ENCODE assay signal across 8 cellular contexts in the genomic region with DNA sequence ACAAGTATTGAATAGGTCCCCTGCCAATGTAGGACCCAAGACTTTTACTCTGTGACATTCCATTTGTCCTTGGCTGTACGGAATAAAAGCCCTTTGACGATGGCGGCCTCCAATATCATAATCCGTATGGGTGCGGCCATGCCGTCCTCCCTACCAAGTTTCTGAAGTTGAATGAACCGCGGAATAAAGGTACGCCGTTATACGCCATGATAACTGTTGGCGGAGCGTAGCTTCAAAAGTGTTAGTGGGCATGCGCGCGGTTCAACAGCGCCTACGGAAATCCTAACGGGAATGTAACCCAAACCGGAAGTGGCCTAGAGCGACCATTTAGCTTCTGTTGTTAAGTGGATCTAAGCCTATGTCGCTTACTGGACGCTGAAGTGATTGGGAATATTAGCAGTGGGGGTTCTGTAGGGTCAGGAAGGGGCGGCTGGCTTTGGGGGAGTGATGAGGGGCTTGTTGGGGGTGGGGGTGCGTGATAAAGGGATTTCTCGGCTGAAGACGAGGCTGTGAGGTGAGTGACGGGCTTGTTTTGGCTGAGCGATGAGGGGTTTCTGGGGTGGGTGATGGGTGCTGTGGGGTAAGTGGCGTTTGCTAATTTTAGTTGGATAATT. TPM values are rescaled to one million over a fixed set of nuclear protein-coding genes. Genes with fewer than 3 reads are reported as not detected.
DNase-seq lines count a peak whose midpoint lies in the region; FAIRE-seq and TF ChIP-seq lines count a peak whose summit lies in the region.

A gene (plus strand): TSS at position 322 of the 614 bp plus-strand sequence. CDS start 2,047 bp downstream, outside the sequence.

- peak; percentile 97 for FAIRE-seq in H54 (lab: Jason Lieb, UNC)

- H3K36me3 Mint-ChIP-seq in activated naive CD8-positive, alpha-beta T cell = peaks cover 5% of the 10 kb centered on the region
- no peaks in the 10 kb centered on the region for H3K36me3 Mint-ChIP-seq in glutamatergic neuron (ENCODE audit: unreplicated experiment)

- H3K36me3 ChIP-seq in MM.1S (replicated peaks; ENCODE audit: insufficient read depth, low read length) = no peaks in the 10 kb centered on the region
- peaks cover 4% of the 10 kb centered on the region; the same call in 1 of the 2 replicates for H3K36me3 ChIP-seq in SK-N-MC (ENCODE audit: insufficient read depth, low read length)
- peaks cover 6% of the 10 kb centered on the region for H3K36me3 ChIP-seq in suprapubic skin

- TF ChIP-seq CTCF in MM.1S (IDR thresholded peaks at IDR 0.05; ENCODE audit: low read length) (no peak), glutamatergic neuron (IDR thresholded peaks at IDR 0.05; ENCODE audit: partially characterized antibody, unreplicated experiment) (no peak), suprapubic skin (IDR thresholded peaks at IDR 0.05) (no peak)

- H3K27me3 Mint-ChIP-seq in activated naive CD8-positive, alpha-beta T cell = peaks cover 4% of the 10 kb centered on the region
- peaks cover 5% of the 10 kb centered on the region for H3K27me3 Mint-ChIP-seq in glutamatergic neuron (ENCODE audit: unreplicated experiment)

- H3K9me3 Mint-ChIP-seq in activated naive CD8-positive, alpha-beta T cell (ENCODE audit: low read depth) = no peaks in the 10 kb centered on the region
- no peaks in the 10 kb centered on the region for H3K9me3 Mint-ChIP-seq in glutamatergic neuron (ENCODE audit: unreplicated experiment)

- TF ChIP-seq POLR2A in H54 (IDR thresholded peaks at IDR 0.05; ENCODE audit: low read depth, low read length) (no peak), suprapubic skin (IDR thresholded peaks at IDR 0.05) (no peak)

- no peaks in the 10 kb centered on the region for H3K9me2 ChIP-seq in MM.1S (replicated peaks; ENCODE audit: insufficient read depth, low read length)

- H3K4me3 ChIP-seq in MM.1S (ENCODE audit: low read length) (peak within 1 kb of the TSS; percentile 58), SK-N-MC (peak within 1 kb of the TSS; percentile 80), suprapubic skin (peak within 1 kb of the TSS; percentile 72)

- H3K27ac ChIP-seq in MM.1S (ENCODE audit: low read length) (no peak within 1 kb of the TSS), SK-N-MC (no peak within 1 kb of the TSS), suprapubic skin (peak within 1 kb of the TSS; percentile 39)

- H3K4me1 ChIP-seq in MM.1S (ENCODE audit: low read length) (no peaks in the 10 kb centered on the region), suprapubic skin (peaks cover 19% of the 10 kb centered on the region)

- 1% methylated on average over 30 of the region's 30 CpGs for WGBS in suprapubic skin

- H3K9me3 ChIP-seq in MM.1S (replicated peaks; ENCODE audit: insufficient read depth, low read length) (no peaks in the 10 kb centered on the region), SK-N-MC (ENCODE audit: low read depth, low read length) (no peaks in the 10 kb centered on the region), suprapubic skin (no peaks in the 10 kb centered on the region)

- no peaks in the 10 kb centered on the region for H3K79me2 ChIP-seq in MM.1S (ENCODE audit: low read length)

- peak; percentile 98 for DNase-seq in EH (ENCODE audit: low read depth)
- peak; percentile 27 for DNase-seq in H54 (ENCODE audit: insufficient read length, low spot score)
- peak; percentile 45 for DNase-seq in MM.1S
- peak; percentile 96 for DNase-seq in SK-N-MC (ENCODE audit: low read depth, low spot score)
- peak; percentile 92 for DNase-seq in glutamatergic neuron
- DNase-seq in occipital lobe (lab: John Stamatoyannopoulos, UW) = peak; percentile 91
- peak; percentile 91 to 96 for DNase-seq in suprapubic skin (ENCODE audit: low spot score in 2 of 2)

- no peaks in the 10 kb centered on the region for H4K20me1 ChIP-seq in MM.1S (ENCODE audit: insufficient read depth, low read length)

- H3K9ac ChIP-seq in MM.1S (ENCODE audit: low read length) = no peak within 1 kb of the TSS
- peak within 1 kb of the TSS; percentile 69 for H3K9ac ChIP-seq in SK-N-MC (ENCODE audit: insufficient read length)

- no peaks in the 10 kb centered on the region for H3K27me3 ChIP-seq in MM.1S (replicated peaks; ENCODE audit: insufficient read depth, low read length)
- H3K27me3 ChIP-seq in suprapubic skin = peaks cover 12% of the 10 kb centered on the region

- peak within 1 kb of the TSS; percentile 100 for H3K4me3 Mint-ChIP-seq in activated naive CD8-positive, alpha-beta T cell
- H3K4me3 Mint-ChIP-seq in glutamatergic neuron (ENCODE audit: unreplicated experiment) = peak within 1 kb of the TSS; percentile 98

- peaks cover 29% of the 10 kb centered on the region for H3K4me1 Mint-ChIP-seq in activated naive CD8-positive, alpha-beta T cell (ENCODE audit: low read depth)
- peaks cover 10% of the 10 kb centered on the region for H3K4me1 Mint-ChIP-seq in glutamatergic neuron (ENCODE audit: low read depth, unreplicated experiment)

- peak within 1 kb of the TSS; percentile 95 for H3K27ac Mint-ChIP-seq in activated naive CD8-positive, alpha-beta T cell
- peak within 1 kb of the TSS; percentile 88 for H3K27ac Mint-ChIP-seq in glutamatergic neuron (ENCODE audit: unreplicated experiment)

- no peak for TF ChIP-seq EP300 in suprapubic skin (IDR thresholded peaks at IDR 0.05)

- peak within 1 kb of the TSS; percentile 53 for H2AFZ ChIP-seq in MM.1S (ENCODE audit: low read length)

- peak within 1 kb of the TSS; percentile 39; the same call in 1 of the 2 replicates for H3K4me2 ChIP-seq in MM.1S (ENCODE audit: low read depth, low read length)

- no peaks in the 10 kb centered on the region for H3F3A ChIP-seq in MM.1S (ENCODE audit: insufficient read depth, low read length)

RNA-seq across cellular contexts. Expression of the gene that starts here (rescaled TPM):
- 12.4 TPM for total RNA-seq in glutamatergic neuron (ENCODE audit: unreplicated experiment)
- total RNA-seq in occipital lobe = 8.7 TPM
- total RNA-seq in suprapubic skin = 10 to 100 TPM in 1 of 4 donors, 1 to 10 TPM in 3; 2.0 to 12.1 (median 5.1) TPM

Comparison
In these comparisons a context has a peak if more than half of its experiments do, and no peak if none do; other contexts are left out.
1. DNase-seq: peak in every context shown above with its lines; median percentile 98 in EH; 96 in SK-N-MC; 94 in suprapubic skin; 92 in glutamatergic neuron; 91 in occipital lobe; 45 in MM.1S; 27 in H54.